In the genomic region with DNA sequence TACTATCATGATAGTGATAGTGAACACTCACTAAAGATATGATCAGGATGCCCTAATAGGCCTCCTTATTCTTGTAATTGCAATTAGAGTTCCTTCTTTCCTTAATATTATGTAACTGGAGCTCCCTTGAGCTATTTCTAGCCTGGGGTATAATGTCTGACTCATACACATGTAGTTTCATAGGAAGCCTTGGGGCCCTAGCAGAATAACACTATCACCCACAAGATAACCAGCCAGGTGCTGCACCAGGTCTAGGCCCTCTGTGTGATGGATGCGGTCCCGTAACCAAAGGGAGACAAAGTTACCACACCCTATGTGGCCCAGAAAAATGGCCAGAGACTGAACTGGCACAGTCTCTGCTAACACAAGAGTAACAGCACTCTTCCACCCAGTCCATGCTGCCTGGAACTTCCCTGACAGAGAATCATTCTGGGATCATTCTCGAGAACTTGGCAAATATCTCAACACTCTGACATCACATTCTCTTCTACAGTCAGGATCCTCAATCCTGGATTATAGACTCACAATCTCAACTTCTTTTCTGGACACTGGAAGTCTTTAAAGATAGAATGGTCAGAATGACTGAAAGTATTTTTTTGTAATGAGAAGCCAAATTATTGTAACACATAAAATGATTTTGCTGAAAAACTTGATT, we compare ENCODE assay signal across 1 cellular context.
TF ChIP-seq lines count a peak whose summit lies in the region.

No MANE protein-coding gene starts in this region.

TF ChIP-seq in endothelial cell of umbilical vein, 7 proteins besides CTCF, POLR2A, EP300 and RAD21:
- TF ChIP-seq, protein P1, sequence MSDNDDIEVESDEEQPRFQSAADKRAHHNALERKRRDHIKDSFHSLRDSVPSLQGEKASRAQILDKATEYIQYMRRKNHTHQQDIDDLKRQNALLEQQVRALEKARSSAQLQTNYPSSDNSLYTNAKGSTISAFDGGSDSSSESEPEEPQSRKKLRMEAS (IDR thresholded peaks at IDR 0.05; ENCODE audit: insufficient read depth, insufficient read length) = no peak
- no peak for TF ChIP-seq GATA2 (IDR thresholded peaks at IDR 0.05; ENCODE audit: insufficient read depth, insufficient read length, low read depth, low read length)
- TF ChIP-seq FOS (IDR thresholded peaks at IDR 0.05; ENCODE audit: borderline replicate concordance, insufficient read depth, low read length) = no peak
- TF ChIP-seq POLR2AphosphoS5 (IDR thresholded peaks at IDR 0.05; ENCODE audit: insufficient read depth, low read depth, low read length) = no peak
- no peak for TF ChIP-seq MYC (IDR thresholded peaks at IDR 0.05; ENCODE audit: low read depth, low read length)
- no peak for TF ChIP-seq JUN (IDR thresholded peaks at IDR 0.05; ENCODE audit: borderline replicate concordance, insufficient read depth, insufficient read length, low read depth)
- TF ChIP-seq EZH2 (IDR thresholded peaks at IDR 0.05; ENCODE audit: borderline replicate concordance, low read depth, low read length, severe bottlenecking) = no peak
